8 cellular contexts compared by ENCODE assay signal in genomic region chr9:34047864-34048729, GRCh38. TPM values are rescaled to one million over a fixed set of nuclear protein-coding genes. Genes with fewer than 3 reads are reported as not detected.
A peak's percentile ranks its signal among the peaks of the same experiment; 100 is the strongest.
DNase-seq lines count a peak whose midpoint lies in the region; ATAC-seq and TF ChIP-seq lines count a peak whose summit lies in the region.

No MANE protein-coding gene starts in this region.

- peaks cover 25% of the 10 kb centered on the region for H4K20me1 ChIP-seq in OCI-LY7 (ENCODE audit: insufficient read depth, low read length)

- POLR2A ChIA-PET in OCI-LY7 (lab: Charles Lee): interaction anchor here (0.5 to 1.0 kb wide), 6 partner anchors 17 to 219 kb away, joined by 3 to 4 read pairs (median 3); no protein-coding TSS in a partner anchor

- H3K79me2 ChIP-seq in ACC112 (ENCODE audit: control insufficient read depth, insufficient read depth, low read length, unreplicated experiment) (peaks cover 52% of the 10 kb centered on the region), OCI-LY7 (ENCODE audit: insufficient read depth, low read depth, low read length) (peaks cover 55% of the 10 kb centered on the region)

- peak overlapping the region; percentile 99 for H2AFZ ChIP-seq in ACC112 (ENCODE audit: low read length, unreplicated experiment)
- H2AFZ ChIP-seq in OCI-LY7 (ENCODE audit: low read length): peak overlapping the region; percentile 80

- intact Hi-C loops in OCI-LY7 (cut with micrococcal nuclease; ENCODE audit: unreplicated experiment): loop anchor here (1.0 to 10.0 kb wide), 5 partner anchors 51 to 753 kb away; partner anchors contain the start of genes NFX1 and UBAP1
- intact Hi-C loops in ovary (cut with DNase I): loop anchor here in 1 of 4 donors (5.0 kb wide), 1 partner anchor 231 kb away; the partner anchor contains the start of gene UBE2R2
- intact Hi-C loops in transverse colon (cut with DNase I; ENCODE audit: low total_unique reads): no loop called here

- TF ChIP-seq CTCF in OCI-LY7 (conservative IDR thresholded peaks at IDR 0.05; ENCODE audit: low read length): no peak
- no peak for TF ChIP-seq CTCF in gastroesophageal sphincter (IDR thresholded peaks at IDR 0.05)
- no peak for TF ChIP-seq CTCF in ovary (IDR thresholded peaks at IDR 0.05)
- TF ChIP-seq CTCF in transverse colon (IDR thresholded peaks at IDR 0.05): no peak

- peak overlapping the region; percentile 92 for H3K4me2 ChIP-seq in OCI-LY7 (ENCODE audit: low read length)

- H3K4me1 ChIP-seq in ACC112 (ENCODE audit: control insufficient read depth, insufficient read depth, low read length, unreplicated experiment) (peaks cover 12% of the 10 kb centered on the region), OCI-LY7 (ENCODE audit: insufficient read depth, low read length, poor library complexity, severe bottlenecking) (peaks cover 34% of the 10 kb centered on the region), gastroesophageal sphincter (peaks cover 0 to 31% (median 7%) of the 10 kb centered on the region in 3 donors), ovary (ENCODE audit: insufficient read depth) (peaks cover 6% of the 10 kb centered on the region), transverse colon (peaks cover 9 to 31% (median 27%) of the 10 kb centered on the region in 4 donors)

- in situ Hi-C loops in transverse colon (cut with MboI; ENCODE audit: low pct_ligation_motif_present in 1 of 4, low pct_unique_long_range_greater_than_20kb in 1 of 4, low sequenced_read_pairs in 3 of 4): no loop called here

- peak; percentile 66 for DNase-seq in OCI-LY7 (ENCODE audit: low spot score)
- DNase-seq in activated T-cell treated with anti-CD3 and anti-CD28 coated beads, Interleukin-2, amount 50 U/mL, for 48 hours: peak; percentile 71 to 75
- DNase-seq in ovary: peak in 2 of 5 donors; percentile 45 to 64
- peak; percentile 69 for DNase-seq in transverse colon

- no peaks in the 10 kb centered on the region for H3K9me2 ChIP-seq in OCI-LY7 (ENCODE audit: insufficient read depth, low read length)

- H3K9me3 ChIP-seq in OCI-LY7 (ENCODE audit: low read length): no peaks in the 10 kb centered on the region
- no peaks in the 10 kb centered on the region for H3K9me3 ChIP-seq in gastroesophageal sphincter
- H3K9me3 ChIP-seq in ovary: no peaks in the 10 kb centered on the region
- no peaks in the 10 kb centered on the region for H3K9me3 ChIP-seq in transverse colon

- 1 to 3% methylated on average over 24 to 26 of the region's 30 CpGs for WGBS in gastroesophageal sphincter (ENCODE audit: low coverage in 1 of 2), 2 donors
- 2% methylated on average over 30 of the region's 30 CpGs for WGBS in ovary, 3 donors
- 0 to 1% methylated on average over 21 to 30 of the region's 30 CpGs for WGBS in transverse colon (ENCODE audit: low coverage in 1 of 2), 2 donors

- H3K27me3 ChIP-seq in ACC112 (ENCODE audit: insufficient read depth, low read length) (no peaks in the 10 kb centered on the region), gastroesophageal sphincter (no peaks in the 10 kb centered on the region), ovary (no peaks in the 10 kb centered on the region), transverse colon (no peaks in the 10 kb centered on the region)

- BruUV-seq in OCI-LY7 (replicated peaks; lab: Mats Ljungman, UMichigan): TSS peak; percentile 76

- TF ChIP-seq EP300 in gastroesophageal sphincter (IDR thresholded peaks at IDR 0.05): no peak
- TF ChIP-seq EP300 in ovary (IDR thresholded peaks at IDR 0.05): no peak
- no peak for TF ChIP-seq EP300 in transverse colon (IDR thresholded peaks at IDR 0.05; ENCODE audit: low read depth)

- no peaks in the 10 kb centered on the region for H3K36me3 ChIP-seq in ACC112 (ENCODE audit: insufficient read depth, low read length)
- peaks cover 22% of the 10 kb centered on the region for H3K36me3 ChIP-seq in OCI-LY7 (ENCODE audit: insufficient read depth, low read length)
- H3K36me3 ChIP-seq in gastroesophageal sphincter: peaks cover 0 to 6% of the 10 kb centered on the region in 2 donors
- H3K36me3 ChIP-seq in ovary: no peaks in the 10 kb centered on the region
- H3K36me3 ChIP-seq in transverse colon: no peaks in the 10 kb centered on the region

- ATAC-seq in GM18907 (IDR thresholded peaks at IDR 0.05; ENCODE audit: unreplicated experiment) (peak; percentile 35), HG03159 (IDR thresholded peaks at IDR 0.05; ENCODE audit: unreplicated experiment) (peak; percentile 23), gastroesophageal sphincter (peak; percentile 15)

- H3K4me3 ChIP-seq in ACC112 (ENCODE audit: low read depth, low read length) (peak overlapping the region; percentile 89), OCI-LY7 (ENCODE audit: low read depth, low read length, poor library complexity, severe bottlenecking) (peak overlapping the region; percentile 99), gastroesophageal sphincter (peak overlapping the region; percentile 81 to 97), ovary (peak overlapping the region; percentile 86), transverse colon (peak overlapping the region; percentile 66 to 89 (median 75))

- H3K27ac ChIP-seq in ACC112 (ENCODE audit: low read depth, low read length) (peak overlapping the region; percentile 97), OCI-LY7 (ENCODE audit: low read depth, low read length, poor library complexity, severe bottlenecking) (peak overlapping the region; percentile 72), gastroesophageal sphincter (peak overlapping the region; percentile 82 to 96 (median 94)), ovary (peak overlapping the region; percentile 86 to 97), transverse colon (peak overlapping the region; percentile 92 to 96 (median 96))

- TF ChIP-seq POLR2A in gastroesophageal sphincter (IDR thresholded peaks at IDR 0.05) (no peak), ovary (IDR thresholded peaks at IDR 0.05) (no peak), transverse colon (IDR thresholded peaks at IDR 0.05) (no peak)

- CTCF ChIA-PET in OCI-LY7 (lab: Charles Lee; ENCODE audit: unreplicated experiment): no interaction called here

RNA-seq across cellular contexts. Expression of gene UBAP2, which starts 0.6 kb away (rescaled TPM):
- total RNA-seq in OCI-LY7 (2014; rRNA removed; shearing (Covaris generic)): 19.0 and 28.5 TPM in 2 replicates
- total RNA-seq in OCI-LY7 (2022) (63.9 and 65.5 TPM in 2 replicates), gastroesophageal sphincter (10 to 100 TPM; 27.5 to 41.5 (median 32.8) TPM), ovary (10 to 100 TPM; 17.7 to 46.7 (median 33.4) TPM), transverse colon (10 to 100 TPM; 22.5 to 52.1 (median 31.7) TPM)
- 10 to 100 TPM; 12.7 to 40.9 TPM for polyA plus RNA-seq in ovary
